In the genomic region with DNA sequence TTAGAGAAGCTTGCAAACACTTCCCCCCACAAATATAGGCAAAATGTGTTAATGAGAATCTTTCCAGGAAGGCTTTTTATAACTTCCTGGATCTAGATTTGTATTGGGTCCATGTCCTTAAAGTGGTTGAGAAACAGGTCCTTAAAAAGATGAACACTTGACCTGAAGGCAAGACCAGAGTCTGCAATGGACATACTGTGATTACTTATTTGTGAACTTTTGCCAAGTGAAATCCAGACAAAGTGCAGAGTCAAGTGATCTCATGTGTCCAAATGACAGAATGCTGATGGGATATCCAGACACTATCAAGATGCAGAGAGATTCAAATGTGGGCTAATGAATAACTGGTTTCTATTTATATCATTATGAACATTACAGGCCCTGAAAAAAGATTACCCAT, we compare ENCODE assay signal across 20 cellular contexts.
"Had no signal": no experiment of that assay in that cellular context is flagged by ENCODE, and none has a peak within 500 bp of the region (broad histone marks: within the 10 kb centered on the region; RNA-seq: fewer than 3 reads in every experiment).

No MANE protein-coding gene starts in this region.

- H3K36me3 ChIP-seq: heart left ventricle, tibial artery had no signal

- DNase-seq: activated CD4-positive, alpha-beta memory T cell treated with anti-CD3 and anti-CD28 coated beads for 36 hours; activated CD4-positive, alpha-beta T cell treated with anti-CD3 and anti-CD28 coated beads for 48 hours; activated gamma-delta T cell; activated naive CD4-positive, alpha-beta T cell treated with anti-CD3 and anti-CD28 coated beads, Interleukin-2, amount 50 U/mL, for 16 hours; activated naive CD8-positive, alpha-beta T cell treated with anti-CD3 and anti-CD28 coated beads, Interleukin-2, amount 50 U/mL, for 24 hours; activated T-cell treated with anti-CD3 and anti-CD28 coated beads for 4 hours; cortex of kidney; heart left ventricle; islet precursor cell; naive B cell; occipital lobe; posterior cingulate gyrus; retina; stimulated activated CD4-positive, alpha-beta T cell treated with anti-CD3 and anti-CD28 coated beads, Interleukin-2, amount 100 ng/mL, for 24 hours; stimulated activated naive CD8-positive, alpha-beta T cell treated with anti-CD3 and anti-CD28 coated beads, Interleukin-15, amount 100 ng/mL, for 72 hours; tibial artery had no signal

- H3K36me3 Mint-ChIP-seq: stimulated activated effector memory CD8-positive, alpha-beta T cell treated with anti-CD3 and anti-CD28 coated beads, Interleukin-12 subunit alpha, Interleukin-12 subunit beta, amount 100 ng/mL, for 72 hours had no signal

- H3K27me3 ChIP-seq: heart left ventricle, tibial artery had no signal

- H3K27ac ChIP-seq: epithelial cell of prostate, tibial artery had no signal

- H3K9me3 Mint-ChIP-seq: activated CD4-positive, alpha-beta memory T cell treated with anti-CD3 and anti-CD28 coated beads for 36 hours had no signal

- H3K9me3 ChIP-seq: tibial artery had no signal

- H3K4me1 Mint-ChIP-seq: activated naive CD8-positive, alpha-beta T cell treated with anti-CD3 and anti-CD28 coated beads, Interleukin-2, amount 50 U/mL, for 24 hours; neural crest cell; stimulated activated effector memory CD8-positive, alpha-beta T cell treated with anti-CD3 and anti-CD28 coated beads, Interleukin-12 subunit alpha, Interleukin-12 subunit beta, amount 100 ng/mL, for 72 hours; stimulated activated naive CD8-positive, alpha-beta T cell treated with anti-CD3 and anti-CD28 coated beads, Interleukin-15, amount 100 ng/mL, for 72 hours had no signal

- FAIRE-seq: urothelium cell line had no signal

- ATAC-seq: activated naive CD8-positive, alpha-beta T cell treated with anti-CD3 and anti-CD28 coated beads, Interleukin-2, amount 50 U/mL, for 24 hours; stimulated activated effector memory CD8-positive, alpha-beta T cell treated with anti-CD3 and anti-CD28 coated beads, Interleukin-12 subunit alpha, Interleukin-12 subunit beta, amount 100 ng/mL, for 72 hours; stimulated activated naive CD8-positive, alpha-beta T cell treated with anti-CD3 and anti-CD28 coated beads, Interleukin-15, amount 100 ng/mL, for 72 hours had no signal

- H3K4me3 Mint-ChIP-seq: activated CD4-positive, alpha-beta memory T cell treated with anti-CD3 and anti-CD28 coated beads for 36 hours; activated naive CD8-positive, alpha-beta T cell treated with anti-CD3 and anti-CD28 coated beads, Interleukin-2, amount 50 U/mL, for 24 hours; naive B cell; neural crest cell; stimulated activated effector memory CD8-positive, alpha-beta T cell treated with anti-CD3 and anti-CD28 coated beads, Interleukin-12 subunit alpha, Interleukin-12 subunit beta, amount 100 ng/mL, for 72 hours; stimulated activated naive CD8-positive, alpha-beta T cell treated with anti-CD3 and anti-CD28 coated beads, Interleukin-15, amount 100 ng/mL, for 72 hours had no signal

- H3K27ac Mint-ChIP-seq: activated CD4-positive, alpha-beta memory T cell treated with anti-CD3 and anti-CD28 coated beads for 36 hours; activated naive CD8-positive, alpha-beta T cell treated with anti-CD3 and anti-CD28 coated beads, Interleukin-2, amount 50 U/mL, for 24 hours; naive B cell; stimulated activated effector memory CD8-positive, alpha-beta T cell treated with anti-CD3 and anti-CD28 coated beads, Interleukin-12 subunit alpha, Interleukin-12 subunit beta, amount 100 ng/mL, for 72 hours; stimulated activated naive CD8-positive, alpha-beta T cell treated with anti-CD3 and anti-CD28 coated beads, Interleukin-15, amount 100 ng/mL, for 72 hours had no signal

- H3K4me3 ChIP-seq: heart left ventricle, tibial artery had no signal
